ENCODE assay signal across 14 cellular contexts in genomic region chr10:86301431-86301830, GRCh38.
DNase-seq lines count a peak whose midpoint lies in the region; ATAC-seq and TF ChIP-seq lines count a peak whose summit lies in the region.
"Had no signal": no experiment of that assay in that cellular context is flagged by ENCODE, and none has a peak within 500 bp of the region (broad histone marks: within the 10 kb centered on the region; RNA-seq: fewer than 3 reads in every experiment).

No MANE protein-coding gene starts in this region.

- no peak overlapping the region for H2BK15ac ChIP-seq in mesendoderm (replicated peaks; ENCODE audit: low read depth)

- H3K9ac ChIP-seq in mesendoderm (ENCODE audit: low read length) = no peak overlapping the region
- H3K9ac ChIP-seq: BLaER1 had no signal

- ATAC-seq in GM19463 (IDR thresholded peaks at IDR 0.05; ENCODE audit: unreplicated experiment) = no peak

- H3K79me1 ChIP-seq in mesendoderm (ENCODE audit: low read length) = no peaks in the 10 kb centered on the region

- no peak overlapping the region for H2BK120ac ChIP-seq in mesendoderm (ENCODE audit: low read depth, low read length)

- H3K18ac ChIP-seq in mesendoderm (ENCODE audit: low read length) = no peak overlapping the region

- no peak overlapping the region for H2AK5ac ChIP-seq in mesendoderm (ENCODE audit: low read length)

- H3K27ac ChIP-seq in mesendoderm (ENCODE audit: low read depth, low read length) = no peak overlapping the region
- H3K27ac ChIP-seq: BLaER1 had no signal

- intact Hi-C loops in activated CD4-positive, alpha-beta memory T cell treated with anti-CD3 and anti-CD28 coated beads for 36 hours (cut with micrococcal nuclease) = no loop called here

- no peaks in the 10 kb centered on the region for H3K4me1 ChIP-seq in mesendoderm (ENCODE audit: control insufficient read depth, low read depth, low read length)

- H3K23ac ChIP-seq in mesendoderm (ENCODE audit: low read length) = no peak overlapping the region

- H2BK5ac ChIP-seq in mesendoderm (ENCODE audit: low read length) = no peak overlapping the region

- H3K4me2 ChIP-seq in mesendoderm (ENCODE audit: low read length) = no peak overlapping the region
- H3K4me2 ChIP-seq: BLaER1 had no signal

- DNase-seq in activated CD4-positive, alpha-beta memory T cell treated with anti-CD3 and anti-CD28 coated beads, Interleukin-2, amount 10 ng/mL, durations not matched to agents 7 days and 5 days = peak; percentile 2
- no peak for DNase-seq in activated CD4-positive, alpha-beta memory T cell treated with anti-CD3 and anti-CD28 coated beads for 36 hours
- DNase-seq in glutamatergic neuron (no peak), osteocyte (ENCODE audit: extremely low spot score, unreplicated experiment) (peak; percentile 51), mesendoderm (no peak)
- no peak for DNase-seq in activated naive CD8-positive, alpha-beta T cell treated with anti-CD3 and anti-CD28 coated beads for 36 hours
- DNase-seq: 8988T, AML-193, DMS53, GF-D8 had no signal

- POLR2A ChIA-PET in activated CD4-positive, alpha-beta memory T cell treated with anti-CD3 and anti-CD28 coated beads, Interleukin-2, amount 10 ng/mL, durations not matched to agents 7 days and 5 days (lab: Charles Lee) = interaction anchor here (1.5 kb wide), 1 partner anchor 12 kb away, joined by 3 read pairs; no protein-coding TSS in a partner anchor
- POLR2A ChIA-PET in activated CD4-positive, alpha-beta memory T cell treated with anti-CD3 and anti-CD28 coated beads for 36 hours (lab: Charles Lee) = no interaction called here

- H3K27me3 Mint-ChIP-seq in activated CD4-positive, alpha-beta memory T cell treated with anti-CD3 and anti-CD28 coated beads, Interleukin-2, amount 10 ng/mL, durations not matched to agents 7 days and 5 days = peaks cover 4% of the 10 kb centered on the region
- peaks cover 7% of the 10 kb centered on the region for H3K27me3 Mint-ChIP-seq in activated CD4-positive, alpha-beta memory T cell treated with anti-CD3 and anti-CD28 coated beads for 36 hours
- peaks cover 2% of the 10 kb centered on the region for H3K27me3 Mint-ChIP-seq in glutamatergic neuron (ENCODE audit: unreplicated experiment)
- H3K27me3 Mint-ChIP-seq in osteocyte (ENCODE audit: unreplicated experiment) = no peaks in the 10 kb centered on the region
- peaks cover 13% of the 10 kb centered on the region for H3K27me3 Mint-ChIP-seq in activated naive CD8-positive, alpha-beta T cell treated with anti-CD3 and anti-CD28 coated beads for 36 hours

- H3K4me1 Mint-ChIP-seq in activated CD4-positive, alpha-beta memory T cell treated with anti-CD3 and anti-CD28 coated beads, Interleukin-2, amount 10 ng/mL, durations not matched to agents 7 days and 5 days = no peaks in the 10 kb centered on the region
- no peaks in the 10 kb centered on the region for H3K4me1 Mint-ChIP-seq in activated CD4-positive, alpha-beta memory T cell treated with anti-CD3 and anti-CD28 coated beads for 36 hours (ENCODE audit: low read depth)
- H3K4me1 Mint-ChIP-seq in glutamatergic neuron (ENCODE audit: low read depth, unreplicated experiment) (peaks cover 11% of the 10 kb centered on the region), osteocyte (ENCODE audit: unreplicated experiment) (no peaks in the 10 kb centered on the region)
- no peaks in the 10 kb centered on the region for H3K4me1 Mint-ChIP-seq in activated naive CD8-positive, alpha-beta T cell treated with anti-CD3 and anti-CD28 coated beads for 36 hours
- H3K4me1 Mint-ChIP-seq: CD8-positive, alpha-beta memory T cell had no signal

- no peak overlapping the region for H4K8ac ChIP-seq in mesendoderm (ENCODE audit: low read depth, low read length)

- no peak overlapping the region for H3K4me3 Mint-ChIP-seq in activated CD4-positive, alpha-beta memory T cell treated with anti-CD3 and anti-CD28 coated beads, Interleukin-2, amount 10 ng/mL, durations not matched to agents 7 days and 5 days
- no peak overlapping the region for H3K4me3 Mint-ChIP-seq in activated CD4-positive, alpha-beta memory T cell treated with anti-CD3 and anti-CD28 coated beads for 36 hours
- H3K4me3 Mint-ChIP-seq in glutamatergic neuron (ENCODE audit: unreplicated experiment) (peak overlapping the region; percentile 22), osteocyte (ENCODE audit: unreplicated experiment) (no peak overlapping the region)
- H3K4me3 Mint-ChIP-seq in activated naive CD8-positive, alpha-beta T cell treated with anti-CD3 and anti-CD28 coated beads for 36 hours = no peak overlapping the region
- H3K4me3 Mint-ChIP-seq: CD8-positive, alpha-beta memory T cell had no signal

- CTCF ChIA-PET in activated CD4-positive, alpha-beta memory T cell treated with anti-CD3 and anti-CD28 coated beads, Interleukin-2, amount 10 ng/mL, durations not matched to agents 7 days and 5 days (lab: Charles Lee) = no interaction called here
- CTCF ChIA-PET in activated CD4-positive, alpha-beta memory T cell treated with anti-CD3 and anti-CD28 coated beads for 36 hours (lab: Charles Lee) = no interaction called here

- TF ChIP-seq CTCF in glutamatergic neuron (IDR thresholded peaks at IDR 0.05; ENCODE audit: partially characterized antibody, unreplicated experiment) (no peak), osteocyte (IDR thresholded peaks at IDR 0.05) (no peak)

- no peak overlapping the region for H3K56ac ChIP-seq in mesendoderm (ENCODE audit: low read length)

- no peaks in the 10 kb centered on the region for H3K9me3 Mint-ChIP-seq in activated CD4-positive, alpha-beta memory T cell treated with anti-CD3 and anti-CD28 coated beads, Interleukin-2, amount 10 ng/mL, durations not matched to agents 7 days and 5 days
- no peaks in the 10 kb centered on the region for H3K9me3 Mint-ChIP-seq in activated CD4-positive, alpha-beta memory T cell treated with anti-CD3 and anti-CD28 coated beads for 36 hours
- H3K9me3 Mint-ChIP-seq in glutamatergic neuron (ENCODE audit: unreplicated experiment) (peaks cover 7% of the 10 kb centered on the region), osteocyte (ENCODE audit: unreplicated experiment) (no peaks in the 10 kb centered on the region)
- no peaks in the 10 kb centered on the region for H3K9me3 Mint-ChIP-seq in activated naive CD8-positive, alpha-beta T cell treated with anti-CD3 and anti-CD28 coated beads for 36 hours
- H3K9me3 Mint-ChIP-seq: CD8-positive, alpha-beta memory T cell had no signal

- no peak overlapping the region for H3K4ac ChIP-seq in mesendoderm (ENCODE audit: low read depth, low read length)

- no peak overlapping the region for H3K27ac Mint-ChIP-seq in activated CD4-positive, alpha-beta memory T cell treated with anti-CD3 and anti-CD28 coated beads, Interleukin-2, amount 10 ng/mL, durations not matched to agents 7 days and 5 days
- H3K27ac Mint-ChIP-seq in activated CD4-positive, alpha-beta memory T cell treated with anti-CD3 and anti-CD28 coated beads for 36 hours = no peak overlapping the region
- no peak overlapping the region for H3K27ac Mint-ChIP-seq in glutamatergic neuron (ENCODE audit: unreplicated experiment)
- H3K27ac Mint-ChIP-seq in osteocyte (ENCODE audit: unreplicated experiment) = no peak overlapping the region
- no peak overlapping the region for H3K27ac Mint-ChIP-seq in activated naive CD8-positive, alpha-beta T cell treated with anti-CD3 and anti-CD28 coated beads for 36 hours

- no peaks in the 10 kb centered on the region for H3K27me3 ChIP-seq in mesendoderm (ENCODE audit: insufficient read depth, low read length, poor library complexity)
- H3K27me3 ChIP-seq: BLaER1 had no signal

- no peaks in the 10 kb centered on the region for H3K36me3 Mint-ChIP-seq in activated CD4-positive, alpha-beta memory T cell treated with anti-CD3 and anti-CD28 coated beads, Interleukin-2, amount 10 ng/mL, durations not matched to agents 7 days and 5 days (ENCODE audit: low read depth)
- H3K36me3 Mint-ChIP-seq in activated CD4-positive, alpha-beta memory T cell treated with anti-CD3 and anti-CD28 coated beads for 36 hours = no peaks in the 10 kb centered on the region
- H3K36me3 Mint-ChIP-seq in glutamatergic neuron (ENCODE audit: unreplicated experiment) (peaks cover 9% of the 10 kb centered on the region), osteocyte (ENCODE audit: unreplicated experiment) (no peaks in the 10 kb centered on the region)
- no peaks in the 10 kb centered on the region for H3K36me3 Mint-ChIP-seq in activated naive CD8-positive, alpha-beta T cell treated with anti-CD3 and anti-CD28 coated beads for 36 hours
- H3K36me3 Mint-ChIP-seq: CD8-positive, alpha-beta memory T cell had no signal

- H3K36me3 ChIP-seq in mesendoderm (ENCODE audit: control insufficient read depth, insufficient read depth, low read length) = no peaks in the 10 kb centered on the region
- H3K36me3 ChIP-seq: BLaER1, HAP-1 had no signal

- no peak overlapping the region for H3K4me3 ChIP-seq in mesendoderm (ENCODE audit: low read length)
- H3K4me3 ChIP-seq: BLaER1, HAP-1 had no signal

- H4K5ac ChIP-seq in mesendoderm (ENCODE audit: low read length) = no peak overlapping the region

- WGBS in mesendoderm (ENCODE audit: extremely low coverage, insufficient coverage, low lambda C conversion rate) = no CpG with 5 or more reads among the region's 1 CpG

- no peaks in the 10 kb centered on the region for H3K79me2 ChIP-seq in mesendoderm (ENCODE audit: control insufficient read depth, insufficient read depth, low read length)

Comparison
In these comparisons a context has a peak if more than half of its experiments do, and no peak if none do; other contexts are left out.
1. DNase-seq: peak in activated CD4-positive, alpha-beta memory T cell treated with anti-CD3 and anti-CD28 coated beads, Interleukin-2, amount 10 ng/mL, durations not matched to agents 7 days and 5 days (single experiment) and osteocyte (single experiment); none in activated CD4-positive, alpha-beta memory T cell treated with anti-CD3 and anti-CD28 coated beads for 36 hours (single experiment), glutamatergic neuron (single experiment), activated naive CD8-positive, alpha-beta T cell treated with anti-CD3 and anti-CD28 coated beads for 36 hours (single experiment) and mesendoderm (single experiment).